Comparison of ENCODE assay signal across 17 cellular contexts in genomic region chr1:28110555-28110954, GRCh38. TPM values are rescaled to one million over a fixed set of nuclear protein-coding genes. Genes with fewer than 3 reads are reported as not detected.
DNase-seq lines count a peak whose midpoint lies in the region; ATAC-seq and TF ChIP-seq lines count a peak whose summit lies in the region.
"Had no signal": no experiment of that assay in that cellular context is flagged by ENCODE, and none has a peak within 500 bp of the region (broad histone marks: within the 10 kb centered on the region; RNA-seq: fewer than 3 reads in every experiment).

No MANE protein-coding gene starts in this region.

- peak overlapping the region; percentile 55 for H3K4me3 Mint-ChIP-seq in natural killer cell treated with Interleukin-12 subunit alpha and Interleukin-12 subunit beta and Interleukin-15 and Interleukin-18, amount 100 ng/mL, for 72 hours
- H3K4me3 Mint-ChIP-seq: nephron; T-helper 2 cell treated with Interferon-gamma antibody and Interleukin-4, amounts not matched to agents 5 μg/mL and 100 μg/mL, for 36 hours had no signal

- peak overlapping the region; percentile 83 to 92 for H3K27ac Mint-ChIP-seq in natural killer cell treated with Interleukin-12 subunit alpha and Interleukin-12 subunit beta and Interleukin-15 and Interleukin-18, amount 100 ng/mL, for 72 hours
- H3K27ac Mint-ChIP-seq in activated naive CD4-positive, alpha-beta T cell treated with anti-CD3 and anti-CD28 coated beads, Interleukin-2, amount 50 U/mL, for 72 hours: no peak overlapping the region
- H3K27ac Mint-ChIP-seq: nephron; T-helper 2 cell treated with Interferon-gamma antibody and Interleukin-4, amounts not matched to agents 5 μg/mL and 100 μg/mL, for 36 hours had no signal

- H2AFZ ChIP-seq in PC-9: 0 out of 2 replicates have a peak overlapping the region, but pooled peaks have one; percentile 5

- TF ChIP-seq CTCF in PC-9 (conservative IDR thresholded peaks at IDR 0.05): no peak
- no peak for TF ChIP-seq CTCF in fibroblast of mammary gland (conservative IDR thresholded peaks at IDR 0.05; ENCODE audit: control insufficient read depth, insufficient read depth, low read depth, low read length)

- DNase-seq in Daoy (ENCODE audit: low read depth) (peak; percentile 41), PC-9 (no peak), fibroblast of mammary gland (ENCODE audit: low read depth) (peak; percentile 51)
- DNase-seq in natural killer cell treated with Interleukin-12 subunit alpha and Interleukin-12 subunit beta and Interleukin-15 and Interleukin-18, amount 100 ng/mL, for 72 hours (ENCODE audit: low spot score): peak; percentile 67
- no peak for DNase-seq in activated naive CD4-positive, alpha-beta T cell treated with anti-CD3 and anti-CD28 coated beads, Interleukin-2, amount 50 U/mL, for 72 hours (ENCODE audit: low spot score in 2 of 2)
- no peak for DNase-seq in activated CD4-positive, CD25-positive, alpha-beta regulatory T cell treated with anti-CD3 and anti-CD28 coated beads, Interleukin-2, amount 50 U/mL, for 72 hours
- DNase-seq: NCI-H2081 treated with DMSO at 0.1 percent for 48 hours; NCI-H526 treated with DMSO at 0.1 percent for 48 hours; Peyer's patch; psoas muscle; stimulated activated CD4-positive, alpha-beta T cell treated with anti-CD3 and anti-CD28 coated beads, Interleukin-15, amount 100 ng/mL, for 24 hours; stomach had no signal

- H3K27me3 Mint-ChIP-seq in natural killer cell treated with Interleukin-12 subunit alpha and Interleukin-12 subunit beta and Interleukin-15 and Interleukin-18, amount 100 ng/mL, for 72 hours: no peaks in the 10 kb centered on the region

- H3K36me3 ChIP-seq in PC-9 (ENCODE audit: low read depth): no peaks in the 10 kb centered on the region
- H3K36me3 ChIP-seq: Peyer's patch, stomach had no signal

- H3K9me2 ChIP-seq in PC-9 (ENCODE audit: insufficient read depth): no peaks in the 10 kb centered on the region

- H3K9me3 ChIP-seq in PC-9 (ENCODE audit: insufficient read depth, low read depth): no peaks in the 10 kb centered on the region
- H3K9me3 ChIP-seq: Peyer's patch, psoas muscle, stomach had no signal

- no peaks in the 10 kb centered on the region; the same call in 1 of the 2 replicates for H3F3A ChIP-seq in PC-9 (ENCODE audit: insufficient read depth, low read depth)

- peak overlapping the region; percentile 67 for H3K27ac ChIP-seq in PC-9
- H3K27ac ChIP-seq: Peyer's patch, psoas muscle had no signal

- 0 out of 2 replicates have a peak overlapping the region, but pooled peaks have one; percentile 4 for H3K4me2 ChIP-seq in PC-9

- H4K20me1 ChIP-seq in PC-9 (ENCODE audit: insufficient read depth): no peaks in the 10 kb centered on the region

- no peak overlapping the region for H3K4me3 ChIP-seq in PC-9
- H3K4me3 ChIP-seq in fibroblast of mammary gland (ENCODE audit: control insufficient read depth, low read depth, low read length): no peak overlapping the region
- H3K4me3 ChIP-seq: Peyer's patch, psoas muscle, stomach had no signal

- H3K79me2 ChIP-seq in PC-9 (ENCODE audit: low read depth): no peaks in the 10 kb centered on the region

- BruUV-seq in PC-9 (replicated peaks; lab: Mats Ljungman, UMichigan): no TSS peak

- H3K9me3 Mint-ChIP-seq in natural killer cell treated with Interleukin-12 subunit alpha and Interleukin-12 subunit beta and Interleukin-15 and Interleukin-18, amount 100 ng/mL, for 72 hours: peaks cover 7% of the 10 kb centered on the region
- H3K9me3 Mint-ChIP-seq in activated naive CD4-positive, alpha-beta T cell treated with anti-CD3 and anti-CD28 coated beads, Interleukin-2, amount 50 U/mL, for 72 hours: peaks cover 0 to 4% of the 10 kb centered on the region in 2 donors
- H3K9me3 Mint-ChIP-seq: nephron; T-helper 2 cell treated with Interferon-gamma antibody and Interleukin-4, amounts not matched to agents 5 μg/mL and 100 μg/mL, for 36 hours had no signal

- intact Hi-C loops in PC-9 (cut with micrococcal nuclease; ENCODE audit: unreplicated experiment): no loop called here

- H3K27me3 ChIP-seq in PC-9 (ENCODE audit: insufficient read depth, low read depth): no peaks in the 10 kb centered on the region
- H3K27me3 ChIP-seq: Peyer's patch, stomach had no signal

- no peak for ATAC-seq in natural killer cell treated with Interleukin-12 subunit alpha and Interleukin-12 subunit beta and Interleukin-15 and Interleukin-18, amount 100 ng/mL, for 72 hours
- no peak for ATAC-seq in activated naive CD4-positive, alpha-beta T cell treated with anti-CD3 and anti-CD28 coated beads, Interleukin-2, amount 50 U/mL, for 72 hours
- no peak for ATAC-seq in GM18907 (IDR thresholded peaks at IDR 0.05; ENCODE audit: unreplicated experiment)
- no peak for ATAC-seq in HG02870 (IDR thresholded peaks at IDR 0.05; ENCODE audit: unreplicated experiment)
- ATAC-seq: left lobe of liver, psoas muscle had no signal

- peaks cover 30% of the 10 kb centered on the region for H3K4me1 ChIP-seq in PC-9 (replicated peaks; ENCODE audit: insufficient read depth)
- H3K4me1 ChIP-seq: Peyer's patch, psoas muscle had no signal

- peaks cover 9% of the 10 kb centered on the region for H3K36me3 Mint-ChIP-seq in natural killer cell treated with Interleukin-12 subunit alpha and Interleukin-12 subunit beta and Interleukin-15 and Interleukin-18, amount 100 ng/mL, for 72 hours
- H3K36me3 Mint-ChIP-seq in activated naive CD4-positive, alpha-beta T cell treated with anti-CD3 and anti-CD28 coated beads, Interleukin-2, amount 50 U/mL, for 72 hours: no peaks in the 10 kb centered on the region

- peaks cover 36 to 46% of the 10 kb centered on the region in 2 donors for H3K4me1 Mint-ChIP-seq in natural killer cell treated with Interleukin-12 subunit alpha and Interleukin-12 subunit beta and Interleukin-15 and Interleukin-18, amount 100 ng/mL, for 72 hours (ENCODE audit: low read depth in 2 of 2)
- H3K4me1 Mint-ChIP-seq: nephron had no signal

- POLR2A ChIA-PET in PC-9 (lab: Charles Lee; ENCODE audit: unreplicated experiment): no interaction called here

- CTCF ChIA-PET in PC-9 (lab: Charles Lee): interaction anchor here (0.6 kb wide), 1 partner anchor 255 kb away, joined by 4 read pairs; no protein-coding TSS in a partner anchor

RNA-seq across cellular contexts. Expression of gene EYA3, which starts 22.1 kb away (rescaled TPM):
- total RNA-seq in Daoy (2014; rRNA removed; shearing (Covaris generic)): 17.6 and 20.5 TPM in 2 replicates
- 9.6 and 19.0 TPM in 2 replicates for total RNA-seq in PC-9 (2021)
- total RNA-seq in natural killer cell treated with Interleukin-12 subunit alpha and Interleukin-12 subunit beta and Interleukin-15 and Interleukin-18, amount 100 ng/mL, for 72 hours: 10 to 100 TPM; 62.6 to 64.6 TPM
- 10 to 100 TPM; 33.1 to 34.4 TPM for total RNA-seq in activated naive CD4-positive, alpha-beta T cell treated with anti-CD3 and anti-CD28 coated beads, Interleukin-2, amount 50 U/mL, for 72 hours

Comparison
In these comparisons a context has a peak if more than half of its experiments do, and no peak if none do; other contexts are left out.
1. DNase-seq: peak in Daoy (single experiment), fibroblast of mammary gland (single experiment) and natural killer cell treated with Interleukin-12 subunit alpha and Interleukin-12 subunit beta and Interleukin-15 and Interleukin-18, amount 100 ng/mL, for 72 hours (single experiment); none in PC-9 (0 of 2), activated naive CD4-positive, alpha-beta T cell treated with anti-CD3 and anti-CD28 coated beads, Interleukin-2, amount 50 U/mL, for 72 hours (0 of 2) and activated CD4-positive, CD25-positive, alpha-beta regulatory T cell treated with anti-CD3 and anti-CD28 coated beads, Interleukin-2, amount 50 U/mL, for 72 hours (single experiment).
2. H3K27ac Mint-ChIP-seq: peak in natural killer cell treated with Interleukin-12 subunit alpha and Interleukin-12 subunit beta and Interleukin-15 and Interleukin-18, amount 100 ng/mL, for 72 hours (2 of 2); none in activated naive CD4-positive, alpha-beta T cell treated with anti-CD3 and anti-CD28 coated beads, Interleukin-2, amount 50 U/mL, for 72 hours (0 of 2).